8 cellular contexts compared by ENCODE assay signal in the genomic region with DNA sequence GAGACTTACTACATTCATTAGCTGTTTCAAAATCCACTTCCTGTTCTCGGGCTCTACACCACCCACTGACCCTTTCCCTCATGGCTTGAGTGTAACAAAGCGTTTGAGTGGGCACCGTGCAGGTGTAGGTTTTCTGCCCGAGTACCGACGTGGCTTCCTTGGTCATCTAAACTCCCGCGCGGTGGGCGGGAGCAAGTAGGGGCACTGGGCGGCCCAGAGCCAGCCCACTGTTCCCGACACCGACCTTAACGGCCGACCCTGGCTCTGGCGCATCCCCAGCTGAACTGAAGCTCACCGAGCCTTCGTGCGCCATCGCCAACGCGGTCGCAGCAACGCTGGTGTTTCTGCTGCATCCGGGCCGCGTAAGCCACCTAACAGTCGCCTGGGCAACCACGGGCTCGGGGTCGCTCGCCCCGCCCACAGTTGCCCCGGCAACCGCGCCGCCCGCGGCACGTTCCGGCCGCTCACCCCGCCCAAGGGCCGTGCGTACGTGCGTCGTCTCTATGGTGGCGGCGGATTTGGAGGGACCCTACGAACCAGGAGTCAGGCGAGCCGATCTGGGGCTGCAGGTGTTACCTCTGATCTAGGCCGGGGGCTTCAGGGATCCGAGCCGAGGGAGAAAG. TPM values are rescaled to one million over a fixed set of nuclear protein-coding genes. Genes with fewer than 3 reads are reported as not detected.
DNase-seq lines count a peak whose midpoint lies in the region; ATAC-seq, FAIRE-seq and TF ChIP-seq lines count a peak whose summit lies in the region.

Gene C2orf81, minus strand, starts transcription at position 372 of the 623 bp plus-strand sequence. Its CDS starts 59 bp downstream, at position 313.
A gene with protein sequence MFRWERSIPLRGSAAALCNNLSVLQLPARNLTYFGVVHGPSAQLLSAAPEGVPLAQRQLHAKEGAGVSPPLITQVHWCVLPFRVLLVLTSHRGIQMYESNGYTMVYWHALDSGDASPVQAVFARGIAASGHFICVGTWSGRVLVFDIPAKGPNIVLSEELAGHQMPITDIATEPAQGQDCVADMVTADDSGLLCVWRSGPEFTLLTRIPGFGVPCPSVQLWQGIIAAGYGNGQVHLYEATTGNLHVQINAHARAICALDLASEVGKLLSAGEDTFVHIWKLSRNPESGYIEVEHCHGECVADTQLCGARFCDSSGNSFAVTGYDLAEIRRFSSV (plus strand): TSS at position 483 of the 623 bp plus-strand sequence. CDS start 424 bp downstream, outside the sequence.

- FAIRE-seq in GM12892 (lab: Jason Lieb, UNC): peak; percentile 96

- H3K36me3 ChIP-seq in adipocyte (ENCODE audit: control insufficient read depth, insufficient read depth, low read length, severe bottlenecking) (no peaks in the 10 kb centered on the region), prostate gland (no peaks in the 10 kb centered on the region), urinary bladder (ENCODE audit: insufficient read depth) (no peaks in the 10 kb centered on the region)

- WGBS in prostate gland: under 1% methylated on average over 46 of the region's 56 CpGs
- WGBS in urinary bladder: under 1% methylated on average over 56 of the region's 56 CpGs

- TF ChIP-seq POLR2A in GM12892 (IDR thresholded peaks at IDR 0.05; ENCODE audit: low read depth, low read length) (peak; percentile 93), prostate gland (IDR thresholded peaks at IDR 0.05) (peak; percentile 48)

- H3K4me3 ChIP-seq in adipocyte (ENCODE audit: low read length) (peak within 1 kb of the TSS; percentile 91), prostate gland (peak within 1 kb of the TSS; percentile 51 to 62), urinary bladder (ENCODE audit: low read depth, low read length) (peak within 1 kb of the TSS; percentile 52)

- H3K27me3 ChIP-seq in adipocyte (replicated peaks; ENCODE audit: control insufficient read depth, insufficient read depth, low read length): no peaks in the 10 kb centered on the region
- H3K27me3 ChIP-seq in prostate gland (replicated peaks; ENCODE audit: insufficient read depth): no peaks in the 10 kb centered on the region

- ATAC-seq in HG02798 (IDR thresholded peaks at IDR 0.05; ENCODE audit: poor library complexity, unreplicated experiment): peak; percentile 97
- ATAC-seq in left cardiac atrium: peak; percentile 91 to 95

- H3K9me3 ChIP-seq in adipocyte (ENCODE audit: control insufficient read depth, low read length) (no peaks in the 10 kb centered on the region), prostate gland (no peaks in the 10 kb centered on the region)

- H3K27ac ChIP-seq in prostate gland (peak within 1 kb of the TSS; percentile 52 to 75), urinary bladder (ENCODE audit: low read depth) (peak within 1 kb of the TSS; percentile 62)

- H3K9ac ChIP-seq in adipocyte (ENCODE audit: low read length): peak within 1 kb of the TSS; percentile 75

- DNase-seq in GM12892 (ENCODE audit: insufficient read length): peak; percentile 94
- DNase-seq in NCI-H1417 treated with DMSO at 0.1 percent for 48 hours (lab: John Stamatoyannopoulos, UW): peak; percentile 90
- DNase-seq in SW 1271 (lab: John Stamatoyannopoulos, UW): peak; percentile 86 to 92
- DNase-seq in adipocyte (ENCODE audit: low read depth): peak; percentile 92
- DNase-seq in left cardiac atrium: peak; percentile 92
- peak; percentile 60 for DNase-seq in prostate gland (ENCODE audit: low spot score)

- TF ChIP-seq CTCF in prostate gland (IDR thresholded peaks at IDR 0.05): peak in 1 of 4 experiments; percentile 13

- intact Hi-C loops in left cardiac atrium (cut with DNase I) (no loop called here), prostate gland (cut with DNase I) (loop anchor here (2.0 kb wide), 1 partner anchor 29 kb away; no protein-coding TSS in a partner anchor)

- H3K4me1 ChIP-seq in adipocyte (ENCODE audit: control insufficient read depth, insufficient read depth, low read length) (peaks cover 14% of the 10 kb centered on the region), prostate gland (replicated peaks) (no peaks in the 10 kb centered on the region), urinary bladder (ENCODE audit: insufficient read depth) (no peaks in the 10 kb centered on the region)

RNA-seq across cellular contexts. Expression of gene C2orf81, which starts in this region (rescaled TPM):
- polyA plus RNA-seq in GM12892 (2012; ENCODE audit: missing spikeins): 2.0 TPM
- total RNA-seq in left cardiac atrium (under 1 TPM; 0.59 to 0.79 TPM), prostate gland (1 to 10 TPM; 6.1 to 6.8 TPM), urinary bladder (0.74 TPM)
- polyA plus RNA-seq in urinary bladder: 4.9 TPM

RNA-seq across cellular contexts. Expression of the second gene that starts in this region (rescaled TPM):
- polyA plus RNA-seq in GM12892 (2012; ENCODE audit: missing spikeins): 80.9 TPM
- 1 to 10 TPM; 4.1 to 5.5 TPM for total RNA-seq in left cardiac atrium
- total RNA-seq in prostate gland: 10 to 100 TPM; 11.4 to 19.4 TPM
- total RNA-seq in urinary bladder: 7.8 TPM
- 21.5 TPM for polyA plus RNA-seq in urinary bladder

Comparison
In these comparisons a context has a peak if more than half of its experiments do, and no peak if none do; other contexts are left out.
1. Peak in every context shown above with its lines: DNase-seq, ATAC-seq, H3K4me3 ChIP-seq and H3K27ac ChIP-seq.